ENCODE assay signal across 1 cellular context in the genomic region with DNA sequence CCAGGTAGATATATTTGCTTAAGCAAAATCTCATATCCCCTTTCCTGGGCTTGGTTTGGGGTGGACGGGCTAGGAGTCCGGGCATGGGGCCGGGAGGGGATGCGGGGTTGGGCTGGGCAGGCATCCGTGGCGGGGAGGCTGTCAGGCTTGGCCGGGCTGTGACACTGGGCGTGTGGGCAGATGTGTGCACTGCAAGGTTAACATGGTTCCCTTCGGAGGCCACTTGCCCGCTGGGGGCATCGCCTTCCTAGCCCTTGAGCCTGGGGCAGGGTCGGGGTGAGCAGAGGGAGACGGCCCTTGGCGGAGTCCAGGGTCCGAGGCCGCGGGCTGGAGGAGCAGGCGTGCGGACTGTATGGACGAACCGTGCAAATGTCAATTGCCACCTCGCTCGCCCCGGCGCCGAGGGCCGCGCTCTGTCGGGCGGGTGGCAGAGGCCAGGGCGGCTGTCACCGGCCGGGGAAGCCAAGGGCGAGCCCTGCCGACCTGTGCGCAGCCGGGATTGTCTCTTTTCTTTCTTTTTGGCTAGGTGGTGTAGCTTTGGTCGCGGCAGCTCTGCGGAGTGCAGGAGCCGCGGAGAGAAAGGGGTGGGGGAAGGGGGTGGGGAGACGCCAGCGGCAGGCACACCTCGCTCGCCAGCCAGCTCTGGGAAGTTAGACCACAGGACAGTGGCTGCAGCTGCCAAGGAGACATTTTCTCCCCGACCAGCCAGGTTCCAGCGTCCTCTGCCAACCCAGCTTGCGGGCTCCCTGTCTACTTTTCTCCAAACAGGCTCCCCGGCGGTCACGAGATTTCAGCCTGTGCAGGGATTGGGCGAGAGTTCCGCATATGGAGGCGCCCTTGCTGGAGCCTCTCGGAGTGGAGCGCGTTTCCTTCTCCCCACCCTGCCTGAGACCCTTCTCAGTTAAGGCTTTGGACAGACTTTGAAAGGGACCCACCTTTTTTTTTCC.
A peak's percentile ranks its signal among the peaks of the same experiment; 100 is the strongest.
TF ChIP-seq lines count a peak whose summit lies in the region.

No MANE protein-coding gene starts in this region.

TF ChIP-seq in K562, 482 proteins besides CTCF, POLR2A, EP300 and RAD21 (continued from another document and continues in another):
- TF ChIP-seq, protein P1, sequence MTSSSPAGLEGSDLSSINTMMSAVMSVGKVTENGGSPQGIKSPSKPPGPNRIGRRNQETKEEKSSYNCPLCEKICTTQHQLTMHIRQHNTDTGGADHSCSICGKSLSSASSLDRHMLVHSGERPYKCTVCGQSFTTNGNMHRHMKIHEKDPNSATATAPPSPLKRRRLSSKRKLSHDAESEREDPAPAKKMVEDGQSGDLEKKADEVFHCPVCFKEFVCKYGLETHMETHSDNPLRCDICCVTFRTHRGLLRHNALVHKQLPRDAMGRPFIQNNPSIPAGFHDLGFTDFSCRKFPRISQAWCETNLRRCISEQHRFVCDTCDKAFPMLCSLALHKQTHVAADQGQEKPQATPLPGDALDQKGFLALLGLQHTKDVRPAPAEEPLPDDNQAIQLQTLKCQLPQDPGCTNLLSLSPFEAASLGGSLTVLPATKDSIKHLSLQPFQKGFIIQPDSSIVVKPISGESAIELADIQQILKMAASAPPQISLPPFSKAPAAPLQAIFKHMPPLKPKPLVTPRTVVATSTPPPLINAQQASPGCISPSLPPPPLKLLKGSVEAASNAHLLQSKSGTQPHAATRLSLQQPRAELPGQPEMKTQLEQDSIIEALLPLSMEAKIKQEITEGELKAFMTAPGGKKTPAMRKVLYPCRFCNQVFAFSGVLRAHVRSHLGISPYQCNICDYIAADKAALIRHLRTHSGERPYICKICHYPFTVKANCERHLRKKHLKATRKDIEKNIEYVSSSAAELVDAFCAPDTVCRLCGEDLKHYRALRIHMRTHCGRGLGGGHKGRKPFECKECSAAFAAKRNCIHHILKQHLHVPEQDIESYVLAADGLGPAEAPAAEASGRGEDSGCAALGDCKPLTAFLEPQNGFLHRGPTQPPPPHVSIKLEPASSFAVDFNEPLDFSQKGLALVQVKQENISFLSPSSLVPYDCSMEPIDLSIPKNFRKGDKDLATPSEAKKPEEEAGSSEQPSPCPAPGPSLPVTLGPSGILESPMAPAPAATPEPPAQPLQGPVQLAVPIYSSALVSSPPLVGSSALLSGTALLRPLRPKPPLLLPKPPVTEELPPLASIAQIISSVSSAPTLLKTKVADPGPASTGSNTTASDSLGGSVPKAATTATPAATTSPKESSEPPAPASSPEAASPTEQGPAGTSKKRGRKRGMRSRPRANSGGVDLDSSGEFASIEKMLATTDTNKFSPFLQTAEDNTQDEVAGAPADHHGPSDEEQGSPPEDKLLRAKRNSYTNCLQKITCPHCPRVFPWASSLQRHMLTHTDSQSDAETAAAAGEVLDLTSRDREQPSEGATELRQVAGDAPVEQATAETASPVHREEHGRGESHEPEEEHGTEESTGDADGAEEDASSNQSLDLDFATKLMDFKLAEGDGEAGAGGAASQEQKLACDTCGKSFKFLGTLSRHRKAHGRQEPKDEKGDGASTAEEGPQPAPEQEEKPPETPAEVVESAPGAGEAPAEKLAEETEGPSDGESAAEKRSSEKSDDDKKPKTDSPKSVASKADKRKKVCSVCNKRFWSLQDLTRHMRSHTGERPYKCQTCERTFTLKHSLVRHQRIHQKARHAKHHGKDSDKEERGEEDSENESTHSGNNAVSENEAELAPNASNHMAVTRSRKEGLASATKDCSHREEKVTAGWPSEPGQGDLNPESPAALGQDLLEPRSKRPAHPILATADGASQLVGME (CRISPR knock-in tag; IDR thresholded peaks at IDR 0.05), result peak; percentile 84; the same call in 1 of the 2 replicates
- TF ChIP-seq ZFP1 (CRISPR knock-in tag; IDR thresholded peaks at IDR 0.05), result 0 out of 2 replicates have a peak, but pooled peaks have one; percentile 6
- TF ChIP-seq RB1 (IDR thresholded peaks at IDR 0.05; ENCODE audit: low read depth), result peak; percentile 53; the same call in 1 of the 2 replicates
- 0 out of 2 replicates have a peak, but pooled peaks have one; percentile 56 for TF ChIP-seq OTX1 (CRISPR knock-in tag; IDR thresholded peaks at IDR 0.05)
- no peak for TF ChIP-seq POU5F1 (IDR thresholded peaks at IDR 0.05; ENCODE audit: borderline replicate concordance, low read depth, low read length, partially characterized antibody)
- TF ChIP-seq MAFG (tag; conservative IDR thresholded peaks at IDR 0.05), result no peak
- TF ChIP-seq, protein P2, sequence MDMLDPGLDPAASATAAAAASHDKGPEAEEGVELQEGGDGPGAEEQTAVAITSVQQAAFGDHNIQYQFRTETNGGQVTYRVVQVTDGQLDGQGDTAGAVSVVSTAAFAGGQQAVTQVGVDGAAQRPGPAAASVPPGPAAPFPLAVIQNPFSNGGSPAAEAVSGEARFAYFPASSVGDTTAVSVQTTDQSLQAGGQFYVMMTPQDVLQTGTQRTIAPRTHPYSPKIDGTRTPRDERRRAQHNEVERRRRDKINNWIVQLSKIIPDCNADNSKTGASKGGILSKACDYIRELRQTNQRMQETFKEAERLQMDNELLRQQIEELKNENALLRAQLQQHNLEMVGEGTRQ (CRISPR knock-in tag; IDR thresholded peaks at IDR 0.05), result peak; percentile 73
- no peak for TF ChIP-seq CCAR2 (IDR thresholded peaks at IDR 0.05; ENCODE audit: low read depth, low read length)
- no peak; a peak in 1 of 4 replicates for TF ChIP-seq NRF1 (conservative IDR thresholded peaks at IDR 0.05 in 1 of 2, IDR thresholded peaks at IDR 0.05 in 1 of 2)
- TF ChIP-seq, protein P3, sequence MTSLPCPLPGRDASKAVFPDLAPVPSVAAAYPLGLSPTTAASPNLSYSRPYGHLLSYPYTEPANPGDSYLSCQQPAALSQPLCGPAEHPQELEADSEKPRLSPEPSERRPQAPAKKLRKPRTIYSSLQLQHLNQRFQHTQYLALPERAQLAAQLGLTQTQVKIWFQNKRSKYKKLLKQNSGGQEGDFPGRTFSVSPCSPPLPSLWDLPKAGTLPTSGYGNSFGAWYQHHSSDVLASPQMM (CRISPR knock-in tag; IDR thresholded peaks at IDR 0.05), result no peak
- TF ChIP-seq EHMT2 (IDR thresholded peaks at IDR 0.05), result no peak
- no peak for TF ChIP-seq PTBP1 (IDR thresholded peaks at IDR 0.05; ENCODE audit: low read depth, low read length)
- no peak for TF ChIP-seq DDX20 (tag; IDR thresholded peaks at IDR 0.05; ENCODE audit: low read depth)
- no peak for TF ChIP-seq SRSF1 (IDR thresholded peaks at IDR 0.05; ENCODE audit: low read depth, low read length)
- TF ChIP-seq SRSF9 (IDR thresholded peaks at IDR 0.05; ENCODE audit: borderline replicate concordance, low read depth, low read length), result no peak
- no peak for TF ChIP-seq RNF2 (IDR thresholded peaks at IDR 0.05)
- TF ChIP-seq, protein P4, sequence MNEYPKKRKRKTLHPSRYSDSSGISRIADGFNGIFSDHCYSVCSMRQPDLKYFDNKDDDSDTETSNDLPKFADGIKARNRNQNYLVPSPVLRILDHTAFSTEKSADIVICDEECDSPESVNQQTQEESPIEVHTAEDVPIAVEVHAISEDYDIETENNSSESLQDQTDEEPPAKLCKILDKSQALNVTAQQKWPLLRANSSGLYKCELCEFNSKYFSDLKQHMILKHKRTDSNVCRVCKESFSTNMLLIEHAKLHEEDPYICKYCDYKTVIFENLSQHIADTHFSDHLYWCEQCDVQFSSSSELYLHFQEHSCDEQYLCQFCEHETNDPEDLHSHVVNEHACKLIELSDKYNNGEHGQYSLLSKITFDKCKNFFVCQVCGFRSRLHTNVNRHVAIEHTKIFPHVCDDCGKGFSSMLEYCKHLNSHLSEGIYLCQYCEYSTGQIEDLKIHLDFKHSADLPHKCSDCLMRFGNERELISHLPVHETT (CRISPR knock-in tag; conservative IDR thresholded peaks at IDR 0.05 in 1 of 2, IDR thresholded peaks at IDR 0.05 in 1 of 2), result peak in 1 of 2 experiments; percentile 65; a peak in 1 of 4 replicates
- no peak for TF ChIP-seq EGR1 (conservative IDR thresholded peaks at IDR 0.05)
- TF ChIP-seq SPI1 (IDR thresholded peaks at IDR 0.05; ENCODE audit: borderline replicate concordance, low read depth, low read length), result peak; percentile 60; the same call in 1 of the 2 replicates
- TF ChIP-seq, protein P5, sequence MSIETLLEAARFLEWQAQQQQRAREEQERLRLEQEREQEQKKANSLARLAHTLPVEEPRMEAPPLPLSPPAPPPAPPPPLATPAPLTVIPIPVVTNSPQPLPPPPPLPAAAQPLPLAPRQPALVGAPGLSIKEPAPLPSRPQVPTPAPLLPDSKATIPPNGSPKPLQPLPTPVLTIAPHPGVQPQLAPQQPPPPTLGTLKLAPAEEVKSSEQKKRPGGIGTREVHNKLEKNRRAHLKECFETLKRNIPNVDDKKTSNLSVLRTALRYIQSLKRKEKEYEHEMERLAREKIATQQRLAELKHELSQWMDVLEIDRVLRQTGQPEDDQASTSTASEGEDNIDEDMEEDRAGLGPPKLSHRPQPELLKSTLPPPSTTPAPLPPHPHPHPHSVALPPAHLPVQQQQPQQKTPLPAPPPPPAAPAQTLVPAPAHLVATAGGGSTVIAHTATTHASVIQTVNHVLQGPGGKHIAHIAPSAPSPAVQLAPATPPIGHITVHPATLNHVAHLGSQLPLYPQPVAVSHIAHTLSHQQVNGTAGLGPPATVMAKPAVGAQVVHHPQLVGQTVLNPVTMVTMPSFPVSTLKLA (conservative IDR thresholded peaks at IDR 0.05), result peak; percentile 37 to 42; a peak in 1 of 4 replicates
- TF ChIP-seq, protein P6, sequence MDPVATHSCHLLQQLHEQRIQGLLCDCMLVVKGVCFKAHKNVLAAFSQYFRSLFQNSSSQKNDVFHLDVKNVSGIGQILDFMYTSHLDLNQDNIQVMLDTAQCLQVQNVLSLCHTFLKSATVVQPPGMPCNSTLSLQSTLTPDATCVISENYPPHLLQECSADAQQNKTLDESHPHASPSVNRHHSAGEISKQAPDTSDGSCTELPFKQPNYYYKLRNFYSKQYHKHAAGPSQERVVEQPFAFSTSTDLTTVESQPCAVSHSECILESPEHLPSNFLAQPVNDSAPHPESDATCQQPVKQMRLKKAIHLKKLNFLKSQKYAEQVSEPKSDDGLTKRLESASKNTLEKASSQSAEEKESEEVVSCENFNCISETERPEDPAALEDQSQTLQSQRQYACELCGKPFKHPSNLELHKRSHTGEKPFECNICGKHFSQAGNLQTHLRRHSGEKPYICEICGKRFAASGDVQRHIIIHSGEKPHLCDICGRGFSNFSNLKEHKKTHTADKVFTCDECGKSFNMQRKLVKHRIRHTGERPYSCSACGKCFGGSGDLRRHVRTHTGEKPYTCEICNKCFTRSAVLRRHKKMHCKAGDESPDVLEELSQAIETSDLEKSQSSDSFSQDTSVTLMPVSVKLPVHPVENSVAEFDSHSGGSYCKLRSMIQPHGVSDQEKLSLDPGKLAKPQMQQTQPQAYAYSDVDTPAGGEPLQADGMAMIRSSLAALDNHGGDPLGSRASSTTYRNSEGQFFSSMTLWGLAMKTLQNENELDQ (CRISPR knock-in tag; IDR thresholded peaks at IDR 0.05; ENCODE audit: borderline replicate concordance), result 0 out of 2 replicates have a peak, but pooled peaks have one; percentile 40
- no peak for TF ChIP-seq TCF7L2 (IDR thresholded peaks at IDR 0.05; ENCODE audit: low read depth, low read length)
- TF ChIP-seq, protein P7, sequence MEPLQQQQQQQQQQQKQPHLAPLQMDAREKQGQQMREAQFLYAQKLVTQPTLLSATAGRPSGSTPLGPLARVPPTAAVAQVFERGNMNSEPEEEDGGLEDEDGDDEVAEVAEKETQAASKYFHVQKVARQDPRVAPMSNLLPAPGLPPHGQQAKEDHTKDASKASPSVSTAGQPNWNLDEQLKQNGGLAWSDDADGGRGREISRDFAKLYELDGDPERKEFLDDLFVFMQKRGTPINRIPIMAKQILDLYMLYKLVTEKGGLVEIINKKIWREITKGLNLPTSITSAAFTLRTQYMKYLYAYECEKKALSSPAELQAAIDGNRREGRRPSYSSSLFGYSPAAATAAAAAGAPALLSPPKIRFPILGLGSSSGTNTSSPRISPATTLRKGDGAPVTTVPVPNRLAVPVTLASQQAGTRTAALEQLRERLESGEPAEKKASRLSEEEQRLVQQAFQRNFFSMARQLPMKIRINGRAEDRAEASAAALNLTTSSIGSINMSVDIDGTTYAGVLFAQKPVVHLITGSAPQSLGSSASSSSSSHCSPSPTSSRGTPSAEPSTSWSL (CRISPR knock-in tag; IDR thresholded peaks at IDR 0.05; ENCODE audit: borderline replicate concordance), result no peak
- no peak for TF ChIP-seq ZBTB8A (IDR thresholded peaks at IDR 0.05; ENCODE audit: partially characterized antibody)
- TF ChIP-seq, protein P8, sequence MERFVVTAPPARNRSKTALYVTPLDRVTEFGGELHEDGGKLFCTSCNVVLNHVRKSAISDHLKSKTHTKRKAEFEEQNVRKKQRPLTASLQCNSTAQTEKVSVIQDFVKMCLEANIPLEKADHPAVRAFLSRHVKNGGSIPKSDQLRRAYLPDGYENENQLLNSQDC (CRISPR knock-in tag; IDR thresholded peaks at IDR 0.05), result no peak
- TF ChIP-seq SMAD2 (IDR thresholded peaks at IDR 0.05; ENCODE audit: low read depth, low read length), result no peak
- no peak for TF ChIP-seq MYBL2 (IDR thresholded peaks at IDR 0.05; ENCODE audit: low read depth)
- TF ChIP-seq MYBL2 (CRISPR knock-in tag; IDR thresholded peaks at IDR 0.05; ENCODE audit: borderline replicate concordance), result no peak
- TF ChIP-seq SUPT5H (IDR thresholded peaks at IDR 0.05), result peak; percentile 57
- no peak for TF ChIP-seq BRCA1 (IDR thresholded peaks at IDR 0.05)
- TF ChIP-seq BRCA1 (CRISPR knock-in tag; IDR thresholded peaks at IDR 0.05), result no peak
- TF ChIP-seq ZNF23 (CRISPR knock-in tag; IDR thresholded peaks at IDR 0.05), result no peak
- TF ChIP-seq, protein P9, sequence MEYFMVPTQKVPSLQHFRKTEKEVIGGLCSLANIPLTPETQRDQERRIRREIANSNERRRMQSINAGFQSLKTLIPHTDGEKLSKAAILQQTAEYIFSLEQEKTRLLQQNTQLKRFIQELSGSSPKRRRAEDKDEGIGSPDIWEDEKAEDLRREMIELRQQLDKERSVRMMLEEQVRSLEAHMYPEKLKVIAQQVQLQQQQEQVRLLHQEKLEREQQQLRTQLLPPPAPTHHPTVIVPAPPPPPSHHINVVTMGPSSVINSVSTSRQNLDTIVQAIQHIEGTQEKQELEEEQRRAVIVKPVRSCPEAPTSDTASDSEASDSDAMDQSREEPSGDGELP (CRISPR knock-in tag; IDR thresholded peaks at IDR 0.05; ENCODE audit: borderline replicate concordance), result no peak
- no peak for TF ChIP-seq KDM1A (IDR thresholded peaks at IDR 0.05)
- TF ChIP-seq, protein P10, sequence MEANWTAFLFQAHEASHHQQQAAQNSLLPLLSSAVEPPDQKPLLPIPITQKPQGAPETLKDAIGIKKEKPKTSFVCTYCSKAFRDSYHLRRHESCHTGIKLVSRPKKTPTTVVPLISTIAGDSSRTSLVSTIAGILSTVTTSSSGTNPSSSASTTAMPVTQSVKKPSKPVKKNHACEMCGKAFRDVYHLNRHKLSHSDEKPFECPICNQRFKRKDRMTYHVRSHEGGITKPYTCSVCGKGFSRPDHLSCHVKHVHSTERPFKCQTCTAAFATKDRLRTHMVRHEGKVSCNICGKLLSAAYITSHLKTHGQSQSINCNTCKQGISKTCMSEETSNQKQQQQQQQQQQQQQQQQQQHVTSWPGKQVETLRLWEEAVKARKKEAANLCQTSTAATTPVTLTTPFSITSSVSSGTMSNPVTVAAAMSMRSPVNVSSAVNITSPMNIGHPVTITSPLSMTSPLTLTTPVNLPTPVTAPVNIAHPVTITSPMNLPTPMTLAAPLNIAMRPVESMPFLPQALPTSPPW (CRISPR knock-in tag; IDR thresholded peaks at IDR 0.05), result peak; percentile 65
- TF ChIP-seq, protein P11, sequence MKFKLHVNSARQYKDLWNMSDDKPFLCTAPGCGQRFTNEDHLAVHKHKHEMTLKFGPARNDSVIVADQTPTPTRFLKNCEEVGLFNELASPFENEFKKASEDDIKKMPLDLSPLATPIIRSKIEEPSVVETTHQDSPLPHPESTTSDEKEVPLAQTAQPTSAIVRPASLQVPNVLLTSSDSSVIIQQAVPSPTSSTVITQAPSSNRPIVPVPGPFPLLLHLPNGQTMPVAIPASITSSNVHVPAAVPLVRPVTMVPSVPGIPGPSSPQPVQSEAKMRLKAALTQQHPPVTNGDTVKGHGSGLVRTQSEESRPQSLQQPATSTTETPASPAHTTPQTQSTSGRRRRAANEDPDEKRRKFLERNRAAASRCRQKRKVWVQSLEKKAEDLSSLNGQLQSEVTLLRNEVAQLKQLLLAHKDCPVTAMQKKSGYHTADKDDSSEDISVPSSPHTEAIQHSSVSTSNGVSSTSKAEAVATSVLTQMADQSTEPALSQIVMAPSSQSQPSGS (CRISPR knock-in tag; IDR thresholded peaks at IDR 0.05), result no peak
- 0 out of 2 replicates have a peak, but pooled peaks have one; percentile 28 for TF ChIP-seq CBX1 (IDR thresholded peaks at IDR 0.05; ENCODE audit: low read depth)
